9 cellular contexts compared by ENCODE assay signal in the genomic region with DNA sequence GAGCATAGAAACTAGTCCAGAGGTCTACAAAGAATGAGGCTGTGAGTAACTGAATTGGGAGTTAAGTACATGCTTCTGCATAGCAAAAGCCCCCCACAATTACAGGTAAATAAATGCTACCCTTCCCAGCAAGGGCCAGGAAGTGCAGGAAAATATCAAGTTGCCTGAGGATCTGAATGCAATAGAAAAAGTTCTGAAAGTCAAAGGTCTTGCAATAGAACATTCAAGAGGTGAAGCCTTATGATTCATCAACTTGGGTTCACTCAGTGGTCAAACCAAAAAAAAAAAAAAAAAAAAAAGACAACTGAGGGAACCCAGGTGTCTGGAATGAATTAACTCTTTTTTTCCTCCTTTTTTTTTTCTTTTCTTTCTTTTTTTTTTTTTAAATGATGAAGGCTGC. TPM values are rescaled to one million over a fixed set of nuclear protein-coding genes. Genes with fewer than 3 reads are reported as not detected.
A peak's percentile ranks its signal among the peaks of the same experiment; 100 is the strongest.
DNase-seq lines count a peak whose midpoint lies in the region; TF ChIP-seq lines count a peak whose summit lies in the region.
"Had no signal": no experiment of that assay in that cellular context is flagged by ENCODE, and none has a peak within 500 bp of the region (broad histone marks: within the 10 kb centered on the region; RNA-seq: fewer than 3 reads in every experiment).

No MANE protein-coding gene starts in this region.

- peak overlapping the region in 1 of 2 donors; percentile 20 for H3K27ac ChIP-seq in breast epithelium
- peak overlapping the region; percentile 98 for H3K27ac ChIP-seq in SJSA1
- H3K27ac ChIP-seq: lower lobe of right lung had no signal

- peak; percentile 75 for DNase-seq in MCF 10A (ENCODE audit: unreplicated experiment)
- no peak for DNase-seq in breast epithelium (ENCODE audit: low spot score in 2 of 2)
- DNase-seq in SJSA1 (ENCODE audit: low read depth in 1 of 2, low spot score in 2 of 2), result peak in 1 of 2 experiments; percentile 72
- peak; percentile 73 to 81 for DNase-seq in foreskin fibroblast
- no peak for DNase-seq in type B pancreatic cell (ENCODE audit: extremely low spot score, unreplicated experiment)
- DNase-seq in stimulated activated CD4-positive, alpha-beta T cell treated with anti-CD3 and anti-CD28 coated beads, Interleukin-2, amount 100 ng/mL, for 24 hours, result no peak
- no peak for DNase-seq in NCI-H1092 treated with DMSO at 0.1 percent for 48 hours (lab: John Stamatoyannopoulos, UW)
- no peak for DNase-seq in cerebellar nuclear complex (lab: John Stamatoyannopoulos, UW)
- DNase-seq: lower lobe of right lung had no signal

- no peaks in the 10 kb centered on the region for H3K4me1 ChIP-seq in breast epithelium
- peaks cover 42% of the 10 kb centered on the region for H3K4me1 ChIP-seq in SJSA1 (replicated peaks)

- no peak for TF ChIP-seq CTCF in MCF 10A (IDR thresholded peaks at IDR 0.05; ENCODE audit: unreplicated experiment)
- TF ChIP-seq CTCF in breast epithelium (IDR thresholded peaks at IDR 0.05), result no peak
- TF ChIP-seq CTCF in foreskin fibroblast (IDR thresholded peaks at IDR 0.05; ENCODE audit: low read depth, low read length), result no peak
- TF ChIP-seq CTCF in type B pancreatic cell (conservative IDR thresholded peaks at IDR 0.05), result no peak

- H3K27me3 ChIP-seq in breast epithelium (no peaks in the 10 kb centered on the region), SJSA1 (replicated peaks) (no peaks in the 10 kb centered on the region)

- H3K9me3 ChIP-seq in breast epithelium (no peaks in the 10 kb centered on the region), SJSA1 (replicated peaks) (no peaks in the 10 kb centered on the region)
- H3K9me3 ChIP-seq: lower lobe of right lung had no signal

- H3K4me1 Mint-ChIP-seq in MCF 10A (ENCODE audit: insufficient read depth, unreplicated experiment), result peaks cover 25% of the 10 kb centered on the region
- H3K4me1 Mint-ChIP-seq in type B pancreatic cell (ENCODE audit: unreplicated experiment), result peaks cover 37% of the 10 kb centered on the region

- H3K36me3 Mint-ChIP-seq in MCF 10A (ENCODE audit: insufficient read depth, unreplicated experiment), result no peaks in the 10 kb centered on the region
- H3K36me3 Mint-ChIP-seq in type B pancreatic cell, result no peaks in the 10 kb centered on the region

- intact Hi-C loops in MCF 10A (cut with micrococcal nuclease) (loop anchor here (2.0 to 5.0 kb wide), 3 partner anchors 99 to 179 kb away; a partner anchor contains a TSS), breast epithelium (cut with DNase I; ENCODE audit: low total_unique reads) (no loop called here)

- CTCF ChIA-PET in MCF 10A (lab: Yijun Ruan, JAX), result interaction anchor here (0.7 to 4.5 kb wide), 17 partner anchors 17 to 333 kb away, joined by 3 to 37 read pairs (median 5); a partner anchor contains a TSS

- H3K27me3 Mint-ChIP-seq in MCF 10A (ENCODE audit: insufficient read depth, unreplicated experiment), result no peaks in the 10 kb centered on the region
- H3K27me3 Mint-ChIP-seq in type B pancreatic cell, result peaks cover 8% of the 10 kb centered on the region

- H3K9me3 Mint-ChIP-seq in MCF 10A (ENCODE audit: unreplicated experiment) (peaks cover 4% of the 10 kb centered on the region), type B pancreatic cell (peaks cover 10% of the 10 kb centered on the region)

- no peak for TF ChIP-seq POLR2A in breast epithelium (IDR thresholded peaks at IDR 0.05)

- H3K27ac Mint-ChIP-seq in MCF 10A (ENCODE audit: low read depth, unreplicated experiment) (no peak overlapping the region), type B pancreatic cell (peak overlapping the region; percentile 50)

- H3K4me3 ChIP-seq in breast epithelium, result no peak overlapping the region
- no peak overlapping the region for H3K4me3 ChIP-seq in SJSA1
- no peak overlapping the region for H3K4me3 ChIP-seq in foreskin fibroblast (ENCODE audit: low read depth in 1 of 2, low read length in 2 of 2)
- H3K4me3 ChIP-seq: lower lobe of right lung had no signal

- H3K4me3 Mint-ChIP-seq in MCF 10A (ENCODE audit: unreplicated experiment), result no peak overlapping the region
- H3K4me3 Mint-ChIP-seq in type B pancreatic cell, result peak overlapping the region; percentile 33

- POLR2A ChIA-PET in MCF 10A (lab: Yijun Ruan, JAX), result interaction anchor here (0.6 to 2.4 kb wide), 13 partner anchors 20 to 334 kb away, joined by 3 to 12 read pairs (median 3); a partner anchor contains a TSS

- BruUV-seq in MCF 10A (replicated peaks; lab: Mats Ljungman, UMichigan), result no TSS peak

- no peaks in the 10 kb centered on the region for H3K36me3 ChIP-seq in breast epithelium
- no peaks in the 10 kb centered on the region for H3K36me3 ChIP-seq in SJSA1
- H3K36me3 ChIP-seq: lower lobe of right lung had no signal

RNA-seq across cellular contexts. Expression of a gene that starts 42.8 kb away (rescaled TPM):
- total RNA-seq in MCF 10A (2022) (not detected in 2 replicates), breast epithelium (1 to 10 TPM in 2 of 3 donors, under 1 TPM in 1; 0.96 to 3.8 (median 2.3) TPM), type B pancreatic cell (ENCODE audit: low replicate concordance) (1.1 TPM in 1 of 2 replicates, not detected in the other)
- 0.68 TPM in 1 of 2 replicates, not detected in the other for total RNA-seq in SJSA1 (2014; rRNA removed; shearing (Covaris generic))
- total RNA-seq: lower lobe of right lung had no signal

Comparison
In these comparisons a context has a peak if more than half of its experiments do, and no peak if none do; other contexts are left out.
1. DNase-seq: peak in MCF 10A (single experiment) and foreskin fibroblast (2 of 2); none in breast epithelium (0 of 2), type B pancreatic cell (single experiment), stimulated activated CD4-positive, alpha-beta T cell treated with anti-CD3 and anti-CD28 coated beads, Interleukin-2, amount 100 ng/mL, for 24 hours (0 of 2), NCI-H1092 treated with DMSO at 0.1 percent for 48 hours (single experiment) and cerebellar nuclear complex (0 of 2).